ENCODE assay signal across 8 cellular contexts in genomic region chr19:3036119-3036794, GRCh38. TPM values are rescaled to one million over a fixed set of nuclear protein-coding genes. Genes with fewer than 3 reads are reported as not detected.
DNase-seq lines count a peak whose midpoint lies in the region; ATAC-seq and TF ChIP-seq lines count a peak whose summit lies in the region.

No MANE protein-coding gene starts in this region.

- peak overlapping the region; percentile 37 to 73 for H3K4ac ChIP-seq in mesenchymal stem cell (ENCODE audit: low read depth in 1 of 2, low read length in 2 of 2)

- peak overlapping the region; percentile 83 for H3K27ac ChIP-seq in mesenchymal stem cell (ENCODE audit: low read length, poor library complexity, severe bottlenecking)

- H4K91ac ChIP-seq in mesenchymal stem cell (ENCODE audit: low read length) = peak overlapping the region; percentile 80

- CTCF ChIA-PET in activated CD8-positive, alpha-beta memory T cell treated with anti-CD3 and anti-CD28 coated beads, Interleukin-2, amount 10 ng/mL, durations not matched to agents 7 days and 5 days (lab: Charles Lee) = interaction anchor here (0.5 to 4.5 kb wide), 24 partner anchors 9 to 726 kb away, joined by 3 to 28 read pairs (median 4); partner anchors contain the start of genes APBA3, MRPL54, TLE5 and TLE6

- H3K4me3 ChIP-seq in mesenchymal stem cell (ENCODE audit: insufficient read depth in 1 of 2, low read depth in 1 of 2, low read length in 2 of 2) = peak overlapping the region; percentile 55 to 82

- no peaks in the 10 kb centered on the region for H3K36me3 Mint-ChIP-seq in activated CD8-positive, alpha-beta memory T cell treated with anti-CD3 and anti-CD28 coated beads, Interleukin-2, amount 10 ng/mL, durations not matched to agents 7 days and 5 days
- H3K36me3 Mint-ChIP-seq in effector memory CD8-positive, alpha-beta T cell (ENCODE audit: insufficient read depth) = peaks cover 26% of the 10 kb centered on the region

- peak overlapping the region; percentile 92 to 94 for H3K18ac ChIP-seq in mesenchymal stem cell (ENCODE audit: low read depth in 1 of 2, low read length in 2 of 2)

- WGBS in mesenchymal stem cell = under 1% methylated on average over 42 of the region's 42 CpGs

- H3K27me3 Mint-ChIP-seq in activated CD8-positive, alpha-beta memory T cell treated with anti-CD3 and anti-CD28 coated beads, Interleukin-2, amount 10 ng/mL, durations not matched to agents 7 days and 5 days = peaks cover 23% of the 10 kb centered on the region
- peaks cover 0 to 10% of the 10 kb centered on the region in 2 donors for H3K27me3 Mint-ChIP-seq in effector memory CD8-positive, alpha-beta T cell

- DNase-seq in AG08395 (ENCODE audit: low spot score) = peak; percentile 94
- DNase-seq in HT-29 (ENCODE audit: low spot score) = peak; percentile 82
- DNase-seq in NOMO-1 (lab: John Stamatoyannopoulos, UW; ENCODE audit: unreplicated experiment in 2 of 2) = peak; percentile 82 to 94
- peak; percentile 89 for DNase-seq in activated CD8-positive, alpha-beta memory T cell treated with anti-CD3 and anti-CD28 coated beads, Interleukin-2, amount 10 ng/mL, durations not matched to agents 7 days and 5 days
- peak; percentile 65 to 76 (median 69) for DNase-seq in effector memory CD8-positive, alpha-beta T cell
- peak; percentile 93 for DNase-seq in mesenchymal stem cell
- DNase-seq in stimulated activated CD8-positive, alpha-beta memory T cell treated with anti-CD3 and anti-CD28 coated beads, Interleukin-12 subunit alpha, Interleukin-12 subunit beta, amount 100 ng/mL, for 1 hour (ENCODE audit: low read depth) = peak; percentile 73

- H3K36me3 ChIP-seq in mesenchymal stem cell (ENCODE audit: control insufficient read depth in 1 of 2, insufficient read depth in 2 of 2, low read depth in 1 of 2, low read length in 2 of 2) = no peaks in the 10 kb centered on the region

- H3K4me1 ChIP-seq in mesenchymal stem cell (ENCODE audit: control insufficient read depth, insufficient read depth, low read depth, low read length) = peaks cover 23% of the 10 kb centered on the region

- no peak overlapping the region for H3K14ac ChIP-seq in mesenchymal stem cell (ENCODE audit: low read length in 2 of 2)

- H2BK15ac ChIP-seq in mesenchymal stem cell (ENCODE audit: low read depth, poor library complexity, severe bottlenecking) = peak overlapping the region; percentile 75

- H3K27ac Mint-ChIP-seq in activated CD8-positive, alpha-beta memory T cell treated with anti-CD3 and anti-CD28 coated beads, Interleukin-2, amount 10 ng/mL, durations not matched to agents 7 days and 5 days = peak overlapping the region; percentile 94
- H3K27ac Mint-ChIP-seq in effector memory CD8-positive, alpha-beta T cell = peak overlapping the region; percentile 97 to 98

- peak overlapping the region; percentile 73 for H2AFZ ChIP-seq in mesenchymal stem cell (ENCODE audit: low read depth, low read length)

- H4K8ac ChIP-seq in mesenchymal stem cell (ENCODE audit: low read length) = peak overlapping the region; percentile 94

- H3K23ac ChIP-seq in mesenchymal stem cell (ENCODE audit: low read length in 2 of 2) = no peak overlapping the region

- H2BK120ac ChIP-seq in mesenchymal stem cell (ENCODE audit: low read depth, low read length) = peak overlapping the region; percentile 91

- H2AK5ac ChIP-seq in mesenchymal stem cell (ENCODE audit: low read length, severe bottlenecking) = peak overlapping the region; percentile 42

- peaks cover 14 to 18% of the 10 kb centered on the region in 2 experiments for H3K27me3 ChIP-seq in mesenchymal stem cell (ENCODE audit: control insufficient read depth in 1 of 2, insufficient read depth in 1 of 2, low read length in 2 of 2)

- peak overlapping the region in 1 of 2 experiments; percentile 6 for H2BK12ac ChIP-seq in mesenchymal stem cell (ENCODE audit: low read length in 2 of 2)

- peak; percentile 23 for TF ChIP-seq POLR2A in GM19193 (IDR thresholded peaks at IDR 0.05; ENCODE audit: extremely low read depth, insufficient read depth, insufficient read length)

- H2BK5ac ChIP-seq in mesenchymal stem cell (ENCODE audit: low read depth, low read length, poor library complexity, severe bottlenecking) = peak overlapping the region; percentile 67

- H3K4me1 Mint-ChIP-seq in activated CD8-positive, alpha-beta memory T cell treated with anti-CD3 and anti-CD28 coated beads, Interleukin-2, amount 10 ng/mL, durations not matched to agents 7 days and 5 days = peaks cover 12% of the 10 kb centered on the region
- H3K4me1 Mint-ChIP-seq in effector memory CD8-positive, alpha-beta T cell (ENCODE audit: low read depth in 2 of 2) = peaks cover 27 to 29% of the 10 kb centered on the region in 2 donors

- H3K9me3 ChIP-seq in mesenchymal stem cell (ENCODE audit: control insufficient read depth, low read length) = no peaks in the 10 kb centered on the region

- peak overlapping the region; percentile 92 for H3K9ac ChIP-seq in mesenchymal stem cell (ENCODE audit: low read length)

- no peaks in the 10 kb centered on the region for H3K9me3 Mint-ChIP-seq in activated CD8-positive, alpha-beta memory T cell treated with anti-CD3 and anti-CD28 coated beads, Interleukin-2, amount 10 ng/mL, durations not matched to agents 7 days and 5 days (ENCODE audit: low read depth)
- no peaks in the 10 kb centered on the region for H3K9me3 Mint-ChIP-seq in effector memory CD8-positive, alpha-beta T cell

- no peaks in the 10 kb centered on the region for H3K79me1 ChIP-seq in mesenchymal stem cell (replicated peaks; ENCODE audit: low read length, poor library complexity, severe bottlenecking)

- H3K4me2 ChIP-seq in mesenchymal stem cell (ENCODE audit: low read length, poor library complexity, severe bottlenecking) = peak overlapping the region; percentile 92

- peak overlapping the region; percentile 73 for H3K4me3 Mint-ChIP-seq in activated CD8-positive, alpha-beta memory T cell treated with anti-CD3 and anti-CD28 coated beads, Interleukin-2, amount 10 ng/mL, durations not matched to agents 7 days and 5 days
- peak overlapping the region; percentile 90 to 94 for H3K4me3 Mint-ChIP-seq in effector memory CD8-positive, alpha-beta T cell

- peak; percentile 62 for ATAC-seq in activated CD8-positive, alpha-beta memory T cell treated with anti-CD3 and anti-CD28 coated beads, Interleukin-2, amount 10 ng/mL, durations not matched to agents 7 days and 5 days
- peak; percentile 48 for ATAC-seq in effector memory CD8-positive, alpha-beta T cell (replicated peaks)

RNA-seq across cellular contexts. Expression of gene TLE2, which starts 7.2 kb away (rescaled TPM):
- total RNA-seq in HT-29 (2014; rRNA removed; shearing (Covaris generic)) = 0.08 and 1.1 TPM in 2 replicates
- 1 to 10 TPM in 1 of 2 experiments, under 1 TPM in 1; 0.47 to 1.0 TPM for total RNA-seq in activated CD8-positive, alpha-beta memory T cell treated with anti-CD3 and anti-CD28 coated beads, Interleukin-2, amount 10 ng/mL, durations not matched to agents 7 days and 5 days
- 9.5 TPM for polyA plus RNA-seq in mesenchymal stem cell (2013, experiment 1 of 2)
- polyA plus RNA-seq in mesenchymal stem cell (2013, experiment 2 of 2) = 8.7 TPM

RNA-seq across cellular contexts. Expression of gene TLE5, which starts 26.0 kb away (rescaled TPM):
- 356 and 359 TPM in 2 replicates for total RNA-seq in HT-29 (2014; rRNA removed; shearing (Covaris generic))
- 100 to 1,000 TPM; 508 to 583 TPM for total RNA-seq in activated CD8-positive, alpha-beta memory T cell treated with anti-CD3 and anti-CD28 coated beads, Interleukin-2, amount 10 ng/mL, durations not matched to agents 7 days and 5 days
- polyA plus RNA-seq in mesenchymal stem cell (2013, experiment 1 of 2) = 329 TPM
- 321 TPM for polyA plus RNA-seq in mesenchymal stem cell (2013, experiment 2 of 2)

RNA-seq across cellular contexts. Expression of gene GNA11, which starts 57.9 kb away (rescaled TPM):
- 54.1 and 68.2 TPM in 2 replicates for total RNA-seq in HT-29 (2014; rRNA removed; shearing (Covaris generic))
- total RNA-seq in activated CD8-positive, alpha-beta memory T cell treated with anti-CD3 and anti-CD28 coated beads, Interleukin-2, amount 10 ng/mL, durations not matched to agents 7 days and 5 days = 1 to 10 TPM in 1 of 2 experiments, under 1 TPM in 1; 0.50 to 1.2 TPM
- polyA plus RNA-seq in mesenchymal stem cell (2013, experiment 1 of 2) = 49.8 TPM
- polyA plus RNA-seq in mesenchymal stem cell (2013, experiment 2 of 2) = 49.0 TPM

RNA-seq across cellular contexts. Expression of gene TLE6, which starts 58.9 kb away (rescaled TPM):
- total RNA-seq in HT-29 (2014; rRNA removed; shearing (Covaris generic)) = 0.48 TPM in 1 of 2 replicates, not detected in the other
- 1 to 10 TPM; 1.9 to 3.2 TPM for total RNA-seq in activated CD8-positive, alpha-beta memory T cell treated with anti-CD3 and anti-CD28 coated beads, Interleukin-2, amount 10 ng/mL, durations not matched to agents 7 days and 5 days
- polyA plus RNA-seq in mesenchymal stem cell (2013, experiment 1 of 2) = 2.3 TPM
- 1.6 TPM for polyA plus RNA-seq in mesenchymal stem cell (2013, experiment 2 of 2)

Comparison
In these comparisons a context has a peak if more than half of its experiments do, and no peak if none do; other contexts are left out.
1. Peak in every context shown above with its lines: DNase-seq, ATAC-seq, H3K4me3 ChIP-seq and H3K27ac ChIP-seq.
2. RNA of gene GNA11, which starts 57.9 kb away (total RNA-seq): 54.1 to 68.2 TPM in HT-29; 0.50 to 1.2 TPM in activated CD8-positive, alpha-beta memory T cell treated with anti-CD3 and anti-CD28 coated beads, Interleukin-2, amount 10 ng/mL, durations not matched to agents 7 days and 5 days; every median in the first group is over 10 times any median in the second.